19 cellular contexts compared by ENCODE assay signal in the genomic region with DNA sequence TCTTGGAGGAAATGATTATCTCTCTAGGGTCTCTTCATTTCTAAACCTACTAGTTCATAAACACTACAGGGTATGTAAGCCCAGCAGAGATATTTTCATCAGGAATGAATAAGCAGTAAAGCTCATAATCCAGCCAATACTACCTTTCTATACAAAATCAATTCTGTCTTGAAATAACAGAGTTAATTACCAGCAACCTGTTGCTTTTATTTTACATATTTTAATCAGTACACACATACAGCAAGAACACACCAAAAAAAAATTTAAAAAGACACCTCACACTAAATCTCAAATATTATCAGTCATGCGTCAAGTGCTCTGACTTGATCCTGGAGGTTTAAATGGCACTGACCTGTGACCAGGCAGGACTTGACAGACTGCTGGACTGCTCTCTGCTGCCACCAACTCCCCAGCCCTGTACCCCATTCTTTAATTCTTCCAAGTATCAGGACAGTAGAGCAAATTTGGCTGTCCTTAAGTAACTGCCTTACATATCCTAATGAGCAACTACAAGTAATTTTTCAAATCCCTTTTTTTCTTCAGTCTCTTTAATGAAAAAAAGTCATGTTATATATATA.
DNase-seq lines count a peak whose midpoint lies in the region; ATAC-seq and TF ChIP-seq lines count a peak whose summit lies in the region.
"Had no signal": no experiment of that assay in that cellular context is flagged by ENCODE, and none has a peak within 500 bp of the region (broad histone marks: within the 10 kb centered on the region; RNA-seq: fewer than 3 reads in every experiment).

No MANE protein-coding gene starts in this region.

- H3K4me1 ChIP-seq in PC-3 (ENCODE audit: insufficient read depth, low read length) (peaks cover 18% of the 10 kb centered on the region), right lobe of liver (no peaks in the 10 kb centered on the region)
- H3K4me1 ChIP-seq: HAP-1, vagina had no signal

- no peak overlapping the region for H2AFZ ChIP-seq in PC-3 (ENCODE audit: low read length)

- H3K4me3 ChIP-seq in PC-3 (ENCODE audit: low read length) (no peak overlapping the region), epithelial cell of proximal tubule (ENCODE audit: low read depth, low read length) (no peak overlapping the region), right lobe of liver (no peak overlapping the region), foreskin fibroblast (ENCODE audit: low read depth in 1 of 2, low read length in 2 of 2) (no peak overlapping the region)
- H3K4me3 ChIP-seq: HAP-1, vagina had no signal

- no peaks in the 10 kb centered on the region for H3K27me3 ChIP-seq in PC-3 (ENCODE audit: low read length)
- H3K27me3 ChIP-seq in right lobe of liver, result no peaks in the 10 kb centered on the region
- H3K27me3 ChIP-seq: neutrophil, vagina had no signal

- CTCF ChIA-PET in PC-3 (lab: Charles Lee), result no interaction called here
- CTCF ChIA-PET in activated CD8-positive, alpha-beta T cell treated with anti-CD3 and anti-CD28 coated beads for 36 hours (lab: Charles Lee), result no interaction called here

- no peaks in the 10 kb centered on the region for H3K36me3 Mint-ChIP-seq in activated CD8-positive, alpha-beta T cell treated with anti-CD3 and anti-CD28 coated beads for 36 hours (ENCODE audit: low read depth)
- H3K36me3 Mint-ChIP-seq: activated CD4-positive, alpha-beta memory T cell treated with anti-CD3 and anti-CD28 coated beads for 36 hours had no signal

- intact Hi-C loops in PC-3 (cut with micrococcal nuclease) (no loop called here), right lobe of liver (cut with DNase I) (no loop called here)
- intact Hi-C loops in activated CD8-positive, alpha-beta T cell treated with anti-CD3 and anti-CD28 coated beads for 36 hours (cut with micrococcal nuclease), result no loop called here

- H3K9me3 ChIP-seq in PC-3 (ENCODE audit: low read length) (no peaks in the 10 kb centered on the region), right lobe of liver (no peaks in the 10 kb centered on the region)
- H3K9me3 ChIP-seq: HAP-1, neutrophil, vagina had no signal

- BruUV-seq in PC-3 (replicated peaks; lab: Mats Ljungman, UMichigan), result no TSS peak

- H3K4me2 ChIP-seq in PC-3 (ENCODE audit: low read length), result no peak overlapping the region

- H3K9ac ChIP-seq in PC-3 (ENCODE audit: low read length), result no peak overlapping the region

- H3F3A ChIP-seq in PC-3 (ENCODE audit: low read length, unreplicated experiment), result no peaks in the 10 kb centered on the region

- H3K36me3 ChIP-seq in PC-3 (ENCODE audit: low read depth, low read length) (no peaks in the 10 kb centered on the region), right lobe of liver (no peaks in the 10 kb centered on the region)
- H3K36me3 ChIP-seq: HAP-1, neutrophil, vagina had no signal

- H3K9me3 Mint-ChIP-seq in activated CD8-positive, alpha-beta T cell treated with anti-CD3 and anti-CD28 coated beads for 36 hours, result no peaks in the 10 kb centered on the region
- H3K9me3 Mint-ChIP-seq: activated CD4-positive, alpha-beta memory T cell treated with anti-CD3 and anti-CD28 coated beads for 36 hours; central memory CD8-positive, alpha-beta T cell; mesothelial cell of epicardium had no signal

- in situ Hi-C loops in G401 (cut with HindIII; ENCODE audit: low sequenced_read_pairs), result no loop called here

- no peak overlapping the region for H3K27ac Mint-ChIP-seq in activated CD8-positive, alpha-beta T cell treated with anti-CD3 and anti-CD28 coated beads for 36 hours
- H3K27ac Mint-ChIP-seq: activated CD4-positive, alpha-beta memory T cell treated with anti-CD3 and anti-CD28 coated beads for 36 hours; mesothelial cell of epicardium had no signal

- H4K20me1 ChIP-seq in PC-3 (ENCODE audit: low read length), result no peaks in the 10 kb centered on the region

- H3K27me3 Mint-ChIP-seq in activated CD8-positive, alpha-beta T cell treated with anti-CD3 and anti-CD28 coated beads for 36 hours, result peaks cover 28% of the 10 kb centered on the region

- DNase-seq in G401 (ENCODE audit: low spot score) (peak; percentile 22), PC-3 (no peak), epithelial cell of proximal tubule (ENCODE audit: low read depth) (no peak), right lobe of liver (no peak), SK-N-DZ (ENCODE audit: low spot score) (no peak), SIG-M5 treated with dmso at 0.1 percent for 504 hours (lab: John Stamatoyannopoulos, UW; ENCODE audit: unreplicated experiment) (no peak), foreskin fibroblast (no peak)
- DNase-seq in activated CD8-positive, alpha-beta T cell treated with anti-CD3 and anti-CD28 coated beads for 36 hours, result no peak
- DNase-seq: activated CD4-positive, alpha-beta memory T cell treated with anti-CD3 and anti-CD28 coated beads for 36 hours; activated naive CD4-positive, alpha-beta T cell; C1 segment of cervical spinal cord; effector CD4-positive, alpha-beta T cell; NCI-H187 treated with DMSO at 0.1 percent for 48 hours; stimulated activated CD4-positive, alpha-beta T cell treated with anti-CD3 and anti-CD28 coated beads, Interleukin-12 subunit alpha, Interleukin-12 subunit beta, amount 100 ng/mL, for 4 hours had no signal

- no peak overlapping the region for H3K4me3 Mint-ChIP-seq in activated CD8-positive, alpha-beta T cell treated with anti-CD3 and anti-CD28 coated beads for 36 hours
- H3K4me3 Mint-ChIP-seq: activated CD4-positive, alpha-beta memory T cell treated with anti-CD3 and anti-CD28 coated beads for 36 hours; central memory CD8-positive, alpha-beta T cell; mesothelial cell of epicardium had no signal

- ATAC-seq in PC-3 (no peak), right lobe of liver (peak in 3 of 4 donors; percentile 28 to 50 (median 44))
- no peak for ATAC-seq in activated CD8-positive, alpha-beta T cell treated with anti-CD3 and anti-CD28 coated beads for 36 hours

- H3K27ac ChIP-seq in PC-3 (ENCODE audit: low read length) (no peak overlapping the region), right lobe of liver (no peak overlapping the region)
- H3K27ac ChIP-seq: neutrophil, vagina had no signal

- H3K4me1 Mint-ChIP-seq in activated CD8-positive, alpha-beta T cell treated with anti-CD3 and anti-CD28 coated beads for 36 hours (ENCODE audit: low read depth), result no peaks in the 10 kb centered on the region
- H3K4me1 Mint-ChIP-seq: central memory CD8-positive, alpha-beta T cell; mesothelial cell of epicardium had no signal

- no peak for TF ChIP-seq POLR2A in right lobe of liver (IDR thresholded peaks at IDR 0.05)

- TF ChIP-seq CTCF in PC-3 (conservative IDR thresholded peaks at IDR 0.05; ENCODE audit: low read depth, low read length) (0 out of 2 replicates have a peak, but pooled peaks have one; percentile 26), epithelial cell of proximal tubule (conservative IDR thresholded peaks at IDR 0.05; ENCODE audit: low read depth, low read length) (peak; percentile 43), right lobe of liver (IDR thresholded peaks at IDR 0.05) (peak in 1 of 4 donors; percentile 9), foreskin fibroblast (IDR thresholded peaks at IDR 0.05; ENCODE audit: low read depth, low read length) (no peak)
- no peak for TF ChIP-seq CTCF in activated CD8-positive, alpha-beta T cell treated with anti-CD3 and anti-CD28 coated beads for 36 hours (IDR thresholded peaks at IDR 0.05)

- peaks cover 12% of the 10 kb centered on the region; the same call in 1 of the 2 replicates for H3K79me2 ChIP-seq in PC-3 (ENCODE audit: low read length)

- no peaks in the 10 kb centered on the region for H3K9me2 ChIP-seq in PC-3 (replicated peaks; ENCODE audit: low read length)

- WGBS in right lobe of liver (ENCODE audit: insufficient coverage, low coverage, low lambda C conversion rate, missing lambda C conversion rate), result 88% methylated on average over 1 of the region's 1 CpG

- POLR2A ChIA-PET in PC-3 (lab: Charles Lee; ENCODE audit: unreplicated experiment), result no interaction called here
- POLR2A ChIA-PET in activated CD8-positive, alpha-beta T cell treated with anti-CD3 and anti-CD28 coated beads for 36 hours (lab: Charles Lee), result no interaction called here

Comparison
In these comparisons a context has a peak if more than half of its experiments do, and no peak if none do; other contexts are left out.
1. ATAC-seq: peak in right lobe of liver (3 of 4); none in PC-3 (single experiment) and activated CD8-positive, alpha-beta T cell treated with anti-CD3 and anti-CD28 coated beads for 36 hours (single experiment).
2. CTCF ChIP-seq: peak in PC-3 (single experiment) and epithelial cell of proximal tubule (single experiment); none in foreskin fibroblast (single experiment) and activated CD8-positive, alpha-beta T cell treated with anti-CD3 and anti-CD28 coated beads for 36 hours (single experiment).